20 cellular contexts compared by ENCODE assay signal in the genomic region with DNA sequence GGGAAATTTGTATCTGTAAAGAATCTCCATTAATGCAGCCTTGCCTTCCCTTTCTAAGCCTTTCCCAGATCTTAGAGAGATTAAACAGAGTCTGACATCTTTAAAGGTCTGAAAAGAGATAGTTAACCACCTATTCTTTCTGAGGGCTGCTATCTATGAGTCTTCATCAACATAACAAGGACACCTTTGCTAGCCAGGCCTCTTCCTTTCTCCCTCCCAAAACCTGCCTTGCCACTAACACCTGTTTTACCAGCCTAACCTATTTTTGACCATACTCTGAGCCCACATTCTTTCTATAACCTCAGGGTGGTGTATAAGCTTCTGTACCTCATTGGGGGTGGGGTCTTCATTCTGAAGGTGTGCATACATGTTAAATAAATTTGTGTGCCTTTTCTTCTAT.
"Had no signal": no experiment of that assay in that cellular context is flagged by ENCODE, and none has a peak within 500 bp of the region (broad histone marks: within the 10 kb centered on the region; RNA-seq: fewer than 3 reads in every experiment).

No MANE protein-coding gene starts in this region.

- ATAC-seq: activated naive CD4-positive, alpha-beta T cell treated with anti-CD3 and anti-CD28 coated beads, Interleukin-2, amount 50 U/mL, for 72 hours; esophagus mucosa; gastrocnemius medialis; heart left ventricle had no signal

- H3K4me1 ChIP-seq: adrenal gland, breast epithelium, gastrocnemius medialis, heart left ventricle, left ventricle myocardium inferior, spleen, thyroid gland had no signal

- H3K27ac ChIP-seq: adrenal gland, breast epithelium, coronary artery, gastrocnemius medialis, heart left ventricle, left ventricle myocardium inferior, spleen, thyroid gland, VCaP had no signal

- H3K4me3 ChIP-seq: adrenal gland, breast epithelium, coronary artery, gastrocnemius medialis, heart left ventricle, left ventricle myocardium inferior, spleen, thyroid gland had no signal

- H3K9me3 ChIP-seq: adrenal gland, breast epithelium, gastrocnemius medialis, heart left ventricle, left ventricle myocardium inferior, spleen, thyroid gland had no signal

- H3K27me3 ChIP-seq: adrenal gland, breast epithelium, gastrocnemius medialis, heart left ventricle, spleen, thyroid gland had no signal

- H3K36me3 ChIP-seq: adrenal gland, breast epithelium, gastrocnemius medialis, heart left ventricle, left ventricle myocardium inferior, spleen, thyroid gland had no signal

- DNase-seq: activated CD4-positive, alpha-beta T cell treated with anti-CD3 and anti-CD28 coated beads for 1 hour; activated CD4-positive, alpha-beta T cell treated with anti-CD3 and anti-CD28 coated beads, Interleukin-2, amount 50 U/mL, for 48 hours; activated gamma-delta T cell treated with Interleukin-2 at 50 U/mL for 16 hours; activated T-cell treated with anti-CD3 and anti-CD28 coated beads for 4 hours; adrenal gland; gastrocnemius medialis; heart left ventricle; left ventricle myocardium inferior; occipital lobe; retina; spleen; stimulated activated CD4-positive, alpha-beta T cell treated with anti-CD3 and anti-CD28 coated beads, Interleukin-4, amount 100 ng/mL, for 4 hours; stimulated activated naive CD4-positive, alpha-beta T cell treated with Interleukin-2 at 50 U/mL for 16 hours; T-helper 2 cell; thyroid gland had no signal
